8 cellular contexts compared by ENCODE assay signal in the genomic region with DNA sequence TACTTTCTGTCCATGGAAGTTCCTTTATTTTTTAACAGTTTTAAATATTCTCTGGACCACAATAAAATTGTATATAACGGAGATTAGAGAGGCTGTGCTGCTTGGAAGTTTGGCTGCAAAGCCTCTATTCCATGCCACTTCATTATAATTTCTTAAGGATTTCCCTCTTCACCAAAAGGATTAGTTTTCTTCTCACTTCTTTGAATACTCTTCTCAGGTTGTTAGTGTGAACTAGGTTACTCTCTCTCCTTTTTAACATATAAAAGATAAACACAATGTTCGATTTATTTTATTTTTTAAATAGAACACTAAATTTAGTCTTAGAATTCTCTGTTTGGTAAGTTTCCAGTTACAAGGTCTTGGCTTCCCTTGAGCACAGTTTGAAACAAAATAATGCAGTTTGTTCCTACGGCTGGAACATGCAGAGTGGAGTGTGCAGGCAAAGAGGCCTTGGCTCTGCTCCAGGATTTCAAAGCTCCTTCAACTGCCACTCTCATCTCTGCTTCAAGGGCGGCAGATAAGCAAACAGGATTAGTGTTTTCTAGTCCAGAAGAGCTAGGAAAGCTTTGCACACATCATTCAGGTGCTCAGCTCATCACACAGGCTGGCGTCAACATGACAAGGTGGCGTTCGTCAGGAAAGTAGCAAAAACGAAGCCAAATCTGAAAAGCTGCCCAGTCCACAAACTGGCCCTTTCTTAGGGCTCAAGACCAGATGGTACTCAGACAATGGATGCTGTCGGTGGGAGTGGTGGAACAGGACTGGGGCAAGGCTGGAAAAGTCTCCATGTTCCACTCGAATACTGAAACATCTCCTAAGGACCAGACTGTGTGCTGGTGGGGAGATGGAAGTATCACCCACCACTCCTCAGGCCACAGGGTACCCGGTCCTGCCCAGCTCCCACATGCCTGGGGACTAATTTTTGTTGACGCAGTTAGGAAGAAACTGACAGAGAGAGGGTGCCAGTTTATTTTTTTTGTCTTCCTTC.
A peak's percentile ranks its signal among the peaks of the same experiment; 100 is the strongest.
DNase-seq lines count a peak whose midpoint lies in the region; ATAC-seq and TF ChIP-seq lines count a peak whose summit lies in the region.

No MANE protein-coding gene starts in this region.

- ATAC-seq in HG02798 (IDR thresholded peaks at IDR 0.05; ENCODE audit: poor library complexity, unreplicated experiment) (no peak), HG03108 (IDR thresholded peaks at IDR 0.05; ENCODE audit: unreplicated experiment) (no peak)

- TF ChIP-seq CTCF in cardiac fibroblast (IDR thresholded peaks at IDR 0.05; ENCODE audit: low read depth, low read length) (no peak), MCF 10A (IDR thresholded peaks at IDR 0.05; ENCODE audit: unreplicated experiment) (no peak)

- intact Hi-C loops in MCF 10A (cut with micrococcal nuclease), result no loop called here

- peaks cover 9% of the 10 kb centered on the region for H3K4me1 Mint-ChIP-seq in MCF 10A (ENCODE audit: insufficient read depth, unreplicated experiment)

- no peak overlapping the region for H3K4me3 ChIP-seq in cardiac fibroblast (replicated peaks in 1 of 2; ENCODE audit: low read depth in 2 of 2, low read length in 2 of 2)

- POLR2A ChIA-PET in MCF 10A (lab: Yijun Ruan, JAX), result interaction anchor here (0.6 kb wide), 1 partner anchor 29 kb away, joined by 3 read pairs; no protein-coding TSS in a partner anchor

- DNase-seq in DMS79 (lab: John Stamatoyannopoulos, UW) (peak; percentile 96), NCI-H2196 treated with DMSO at 0.1 percent for 48 hours (lab: John Stamatoyannopoulos, UW; ENCODE audit: unreplicated experiment) (peak; percentile 52), cardiac fibroblast (ENCODE audit: low read depth in 2 of 2) (peak; percentile 21 to 61), nucleus accumbens (lab: John Stamatoyannopoulos, UW) (peak in 37 of 56 donors; percentile 1 to 68 (median 19)), germinal center (ENCODE audit: low spot score) (no peak), MCF 10A (ENCODE audit: unreplicated experiment) (no peak)

- no peak overlapping the region for H3K4me3 Mint-ChIP-seq in MCF 10A (ENCODE audit: unreplicated experiment)

- CTCF ChIA-PET in MCF 10A (lab: Yijun Ruan, JAX), result interaction anchor here (0.6 kb wide), 1 partner anchor 9 kb away, joined by 4 read pairs; no protein-coding TSS in a partner anchor

- H3K36me3 Mint-ChIP-seq in MCF 10A (ENCODE audit: insufficient read depth, unreplicated experiment), result peaks cover 6% of the 10 kb centered on the region

- no peaks in the 10 kb centered on the region for H3K27me3 Mint-ChIP-seq in MCF 10A (ENCODE audit: insufficient read depth, unreplicated experiment)

- BruUV-seq in MCF 10A (replicated peaks; lab: Mats Ljungman, UMichigan), result no TSS peak

- no peaks in the 10 kb centered on the region for H3K9me3 Mint-ChIP-seq in MCF 10A (ENCODE audit: unreplicated experiment)

- no peak overlapping the region for H3K27ac Mint-ChIP-seq in MCF 10A (ENCODE audit: low read depth, unreplicated experiment)

Comparison
In these comparisons a context has a peak if more than half of its experiments do, and no peak if none do; other contexts are left out.
1. DNase-seq: peak in DMS79 (single experiment), NCI-H2196 treated with DMSO at 0.1 percent for 48 hours (single experiment), cardiac fibroblast (2 of 2) and nucleus accumbens (37 of 56); none in germinal center (single experiment) and MCF 10A (single experiment).